ENCODE assay signal across 7 cellular contexts in the genomic region with DNA sequence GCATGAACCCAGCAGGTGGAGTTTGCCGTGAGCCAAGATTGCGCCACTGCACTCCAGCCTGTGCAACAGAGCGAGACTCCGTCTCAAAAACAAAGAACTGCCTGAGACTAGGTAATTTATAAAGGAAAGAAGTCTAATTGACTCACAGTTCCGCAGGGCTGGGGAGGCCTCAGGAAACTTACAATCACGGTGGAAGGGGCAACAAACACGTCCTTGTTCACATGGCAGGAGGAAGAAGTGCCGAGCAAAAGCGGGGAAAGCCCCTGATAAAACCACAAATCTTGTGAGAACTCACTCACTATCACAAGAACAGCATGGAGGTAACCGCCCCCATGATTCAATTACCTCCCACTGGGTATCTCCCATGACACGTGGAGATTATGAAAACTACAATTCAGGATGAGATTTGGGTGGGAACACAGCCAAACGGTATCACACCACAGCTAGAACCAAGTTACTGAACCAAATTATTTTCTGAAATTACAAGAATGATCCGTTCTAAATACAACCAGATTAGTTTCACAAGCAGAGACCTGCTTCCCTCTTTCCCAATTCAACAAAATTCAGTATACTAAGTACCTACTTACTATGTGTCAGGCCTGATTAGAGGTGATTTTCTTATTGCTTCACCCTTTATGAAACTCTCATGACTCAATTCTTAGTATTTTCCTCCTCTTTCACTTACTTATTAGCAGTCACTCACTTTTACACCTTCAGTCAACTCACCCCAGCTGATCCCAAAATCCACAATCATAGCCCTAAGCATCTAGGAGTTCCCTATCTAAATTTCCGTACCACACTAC. TPM values are rescaled to one million over a fixed set of nuclear protein-coding genes. Genes with fewer than 3 reads are reported as not detected.
DNase-seq lines count a peak whose midpoint lies in the region; ATAC-seq and TF ChIP-seq lines count a peak whose summit lies in the region.

No MANE protein-coding gene starts in this region.

- no peak overlapping the region for H3K27ac ChIP-seq in right atrium auricular region
- no peak overlapping the region for H3K27ac ChIP-seq in left ventricle myocardium inferior (replicated peaks)

- no peaks in the 10 kb centered on the region for H3K27me3 Mint-ChIP-seq in IgD-negative memory B cell
- H3K27me3 Mint-ChIP-seq in stimulated activated naive CD8-positive, alpha-beta T cell treated with anti-CD3 and anti-CD28 coated beads, Interleukin-15, amount 100 ng/mL, for 72 hours: no peaks in the 10 kb centered on the region

- H3K36me3 Mint-ChIP-seq in IgD-negative memory B cell: peaks cover 8% of the 10 kb centered on the region

- H3K4me1 ChIP-seq in right atrium auricular region (no peaks in the 10 kb centered on the region), left ventricle myocardium inferior (peaks cover 6% of the 10 kb centered on the region)

- DNase-seq in activated T-cell treated with anti-CD3 and anti-CD28 coated beads for 24 hours (ENCODE audit: low read depth) (peak; percentile 70), head of caudate nucleus (peak in 22 of 42 donors; percentile 8 to 67 (median 36)), right atrium auricular region (ENCODE audit: low spot score) (no peak), cerebellar nuclear complex (lab: John Stamatoyannopoulos, UW) (no peak), left ventricle myocardium inferior (no peak)
- DNase-seq in stimulated activated naive CD8-positive, alpha-beta T cell treated with anti-CD3 and anti-CD28 coated beads, Interleukin-15, amount 100 ng/mL, for 72 hours: peak; percentile 35 to 59

- no peaks in the 10 kb centered on the region for H3K27me3 ChIP-seq in right atrium auricular region
- no peaks in the 10 kb centered on the region for H3K27me3 ChIP-seq in left ventricle myocardium inferior (ENCODE audit: low read depth)

- H3K9me3 ChIP-seq in right atrium auricular region (no peaks in the 10 kb centered on the region), left ventricle myocardium inferior (replicated peaks) (no peaks in the 10 kb centered on the region)

- intact Hi-C loops in head of caudate nucleus (cut with DNase I) (no loop called here), left ventricle myocardium inferior (cut with micrococcal nuclease) (no loop called here)

- H3K4me3 Mint-ChIP-seq in IgD-negative memory B cell: peak overlapping the region in 3 of 4 donors; percentile 32 to 48 (median 40)
- H3K4me3 Mint-ChIP-seq in stimulated activated naive CD8-positive, alpha-beta T cell treated with anti-CD3 and anti-CD28 coated beads, Interleukin-15, amount 100 ng/mL, for 72 hours: peak overlapping the region; percentile 34 to 40

- peaks cover 16 to 33% (median 22%) of the 10 kb centered on the region in 3 donors for H3K4me1 Mint-ChIP-seq in IgD-negative memory B cell
- H3K4me1 Mint-ChIP-seq in stimulated activated naive CD8-positive, alpha-beta T cell treated with anti-CD3 and anti-CD28 coated beads, Interleukin-15, amount 100 ng/mL, for 72 hours: peaks cover 40% of the 10 kb centered on the region

- peak; percentile 87 for ATAC-seq in stimulated activated naive CD8-positive, alpha-beta T cell treated with anti-CD3 and anti-CD28 coated beads, Interleukin-15, amount 100 ng/mL, for 72 hours

- H3K27ac Mint-ChIP-seq in IgD-negative memory B cell: peak overlapping the region; percentile 17 to 82 (median 61)
- H3K27ac Mint-ChIP-seq in stimulated activated naive CD8-positive, alpha-beta T cell treated with anti-CD3 and anti-CD28 coated beads, Interleukin-15, amount 100 ng/mL, for 72 hours: peak overlapping the region; percentile 16 to 63

- no peaks in the 10 kb centered on the region for H3K36me3 ChIP-seq in right atrium auricular region
- H3K36me3 ChIP-seq in left ventricle myocardium inferior: no peaks in the 10 kb centered on the region

- H3K9me3 Mint-ChIP-seq in IgD-negative memory B cell: no peaks in the 10 kb centered on the region
- peaks cover 0 to 9% of the 10 kb centered on the region in 2 donors for H3K9me3 Mint-ChIP-seq in stimulated activated naive CD8-positive, alpha-beta T cell treated with anti-CD3 and anti-CD28 coated beads, Interleukin-15, amount 100 ng/mL, for 72 hours

- TF ChIP-seq CTCF in right atrium auricular region (IDR thresholded peaks at IDR 0.05): no peak
- no peak for TF ChIP-seq CTCF in left ventricle myocardium inferior (IDR thresholded peaks at IDR 0.05; ENCODE audit: borderline replicate concordance)

- H3K4me3 ChIP-seq in right atrium auricular region (no peak overlapping the region), left ventricle myocardium inferior (no peak overlapping the region)

RNA-seq across cellular contexts. Expression of a gene that starts 8.4 kb away (rescaled TPM):
- polyA plus RNA-seq in IgD-negative memory B cell: 3.1 TPM
- total RNA-seq in right atrium auricular region (10 to 100 TPM in 1 of 2 donors, 1 to 10 TPM in 1; 6.6 to 12.4 TPM), left ventricle myocardium inferior (7.6 TPM)

Comparison
In these comparisons a context has a peak if more than half of its experiments do, and no peak if none do; other contexts are left out.
1. DNase-seq: peak in activated T-cell treated with anti-CD3 and anti-CD28 coated beads for 24 hours (single experiment), head of caudate nucleus (22 of 42) and stimulated activated naive CD8-positive, alpha-beta T cell treated with anti-CD3 and anti-CD28 coated beads, Interleukin-15, amount 100 ng/mL, for 72 hours (2 of 2); none in right atrium auricular region (single experiment), cerebellar nuclear complex (0 of 2) and left ventricle myocardium inferior (single experiment).